Comparison of ENCODE assay signal across 8 cellular contexts in genomic region chr19:35936738-35937268, GRCh38. TPM values are rescaled to one million over a fixed set of nuclear protein-coding genes. Genes with fewer than 3 reads are reported as not detected.
A peak's percentile ranks its signal among the peaks of the same experiment; 100 is the strongest.
DNase-seq lines count a peak whose midpoint lies in the region; ATAC-seq, FAIRE-seq and TF ChIP-seq lines count a peak whose summit lies in the region.

No MANE protein-coding gene starts in this region.

- TF ChIP-seq CTCF in A549 (IDR thresholded peaks at IDR 0.05) (no peak), cardiac fibroblast (IDR thresholded peaks at IDR 0.05; ENCODE audit: low read depth, low read length) (no peak)

- H3K4me1 ChIP-seq in A549 (peaks cover 26% of the 10 kb centered on the region), HUES48 (ENCODE audit: control insufficient read depth, insufficient read depth, low read length) (peaks cover 19% of the 10 kb centered on the region), mucosa of rectum (ENCODE audit: control insufficient read depth in 2 of 2, insufficient read depth in 2 of 2, low read length in 2 of 2) (peaks cover 19 to 21% of the 10 kb centered on the region in 2 donors)

- TF ChIP-seq POLR2A in A549 (IDR thresholded peaks at IDR 0.05; ENCODE audit: low read length) = no peak

- POLR2A ChIA-PET in A549 (lab: Yijun Ruan, JAX) = no interaction called here

- DNase-seq in A549 (ENCODE audit: low read depth in 1 of 2, low spot score in 1 of 2) = no peak
- no peak for DNase-seq in cardiac fibroblast (ENCODE audit: low read depth in 2 of 2)
- DNase-seq in SKM-1 treated with dmso at 0.1 percent for 144 hours (lab: John Stamatoyannopoulos, UW; ENCODE audit: unreplicated experiment) = no peak

- peak overlapping the region; percentile 84 to 93 for H3K27ac ChIP-seq in A549
- H3K27ac ChIP-seq in HUES48 (ENCODE audit: low read depth, low read length) = no peak overlapping the region
- peak overlapping the region in 1 of 2 donors; percentile 38 for H3K27ac ChIP-seq in mucosa of rectum (ENCODE audit: low read depth in 2 of 2, low read length in 2 of 2)

- peaks cover 16% of the 10 kb centered on the region; the same call in 1 of the 2 replicates for H3K36me3 ChIP-seq in HUES48 (ENCODE audit: control insufficient read depth, insufficient read depth, low read length)
- H3K36me3 ChIP-seq in mucosa of rectum (ENCODE audit: control insufficient read depth in 2 of 2, insufficient read depth in 2 of 2, low read length in 2 of 2) = no peaks in the 10 kb centered on the region

- no peaks in the 10 kb centered on the region for H3K9me3 ChIP-seq in A549
- no peaks in the 10 kb centered on the region for H3K9me3 ChIP-seq in HUES48 (ENCODE audit: control insufficient read depth, insufficient read depth, low read length)
- no peaks in the 10 kb centered on the region for H3K9me3 ChIP-seq in mucosa of rectum (ENCODE audit: control insufficient read depth in 2 of 2, low read length in 2 of 2)

- ATAC-seq in A549 (no peak), HG02759 (IDR thresholded peaks at IDR 0.05; ENCODE audit: unreplicated experiment) (no peak), HG03378 (IDR thresholded peaks at IDR 0.05; ENCODE audit: unreplicated experiment) (no peak), GM21390 (IDR thresholded peaks at IDR 0.05; ENCODE audit: unreplicated experiment) (no peak)

- H3K4me3 ChIP-seq in A549 = peak overlapping the region; percentile 66
- H3K4me3 ChIP-seq in HUES48 (ENCODE audit: low read depth, low read length) = peak overlapping the region; percentile 76
- peak overlapping the region; percentile 61 to 65 for H3K4me3 ChIP-seq in cardiac fibroblast (replicated peaks in 1 of 2; ENCODE audit: low read depth in 2 of 2, low read length in 2 of 2)
- H3K4me3 ChIP-seq in mucosa of rectum (ENCODE audit: low read length in 2 of 2) = peak overlapping the region; percentile 57 to 70

- TF ChIP-seq RAD21 in A549 (conservative IDR thresholded peaks at IDR 0.05 in 1 of 2, IDR thresholded peaks at IDR 0.05 in 1 of 2) = no peak

- H3K9ac ChIP-seq in HUES48 (ENCODE audit: low read depth, low read length) (0 out of 2 replicates have a peak overlapping the region, but pooled peaks have one; percentile 38), mucosa of rectum (ENCODE audit: low read depth in 1 of 2, low read length in 2 of 2) (peak overlapping the region; percentile 68 to 70)

- WGBS in A549 (ENCODE audit: missing lambda C conversion rate) = 27% methylated on average over 11 of the region's 11 CpGs

- peak overlapping the region; percentile 89 for H3K4me2 ChIP-seq in A549

- H3K27me3 ChIP-seq in HUES48 (ENCODE audit: control insufficient read depth, insufficient read depth, low read length) (no peaks in the 10 kb centered on the region), mucosa of rectum (ENCODE audit: control insufficient read depth in 2 of 2, insufficient read depth in 2 of 2, low read length in 2 of 2) (no peaks in the 10 kb centered on the region)

- no peak for FAIRE-seq in A549 (lab: Jason Lieb, UNC)

- no peak for TF ChIP-seq EP300 in A549 (IDR thresholded peaks at IDR 0.05)

- CTCF ChIA-PET in A549 (lab: Yijun Ruan, JAX) = interaction anchor here (0.8 to 2.2 kb wide), 3 partner anchors 46 to 130 kb away, joined by 3 to 22 read pairs (median 3); no protein-coding TSS in a partner anchor

TF ChIP-seq in A549, 52 proteins besides CTCF, POLR2A, EP300 and RAD21:
- TF ChIP-seq HDAC2 (IDR thresholded peaks at IDR 0.05) = no peak
- no peak for TF ChIP-seq RCOR1 (IDR thresholded peaks at IDR 0.05; ENCODE audit: low read depth, low read length)
- TF ChIP-seq E2F6 (IDR thresholded peaks at IDR 0.05; ENCODE audit: borderline replicate concordance, low read depth) = no peak
- peak; percentile 64; the same call in 1 of the 2 replicates for TF ChIP-seq CHD4 (IDR thresholded peaks at IDR 0.05; ENCODE audit: borderline replicate concordance)
- no peak for TF ChIP-seq HOXA7 (CRISPR knock-in tag; IDR thresholded peaks at IDR 0.05)
- no peak for TF ChIP-seq PBX3 (IDR thresholded peaks at IDR 0.05)
- no peak for TF ChIP-seq JUN (IDR thresholded peaks at IDR 0.05)
- no peak for TF ChIP-seq CEBPB (IDR thresholded peaks at IDR 0.05)
- no peak for TF ChIP-seq PHF8 (IDR thresholded peaks at IDR 0.05; ENCODE audit: borderline replicate concordance, low read depth)

RNA-seq across cellular contexts. Expression of gene LRFN3, which starts 0.6 kb away (rescaled TPM):
- polyA plus RNA-seq in A549 (2011; rRNA removed) (2.4 and 3.1 TPM in 2 replicates), A549 (2017; fragmentation: RNase III; extraction: RNeasy Plus Mini Kit Qiagen cat#74134 plus additional on column Dnase treatment) (12.8 to 17.1 TPM (median 16.6 TPM) in 3 replicates)
- 9.8 and 16.4 TPM in 2 replicates for polyA plus RNA-seq in A549 (2012; cell fraction: cytosol; rRNA removed)
- polyA plus RNA-seq in A549 (2012; cell fraction: nucleus; rRNA removed) = 13.2 and 22.2 TPM in 2 replicates
- polyA minus RNA-seq in A549 (2011; rRNA and poly(A)+ RNA removed) = 2.1 and 2.9 TPM in 2 replicates

RNA-seq across cellular contexts. Expression of gene TYROBP, which starts 28.7 kb away (rescaled TPM):
- polyA plus RNA-seq in A549 (2011; rRNA removed) (not detected in 2 replicates), A549 (2017; fragmentation: RNase III; extraction: RNeasy Plus Mini Kit Qiagen cat#74134 plus additional on column Dnase treatment) (0.21 TPM in 1 of 3 replicates, not detected in the others)
- polyA plus RNA-seq in A549 (2012; cell fraction: cytosol; rRNA removed) = 0.14 and 0.34 TPM in 2 replicates
- 0.29 TPM in 1 of 2 replicates, not detected in the other for polyA plus RNA-seq in A549 (2012; cell fraction: nucleus; rRNA removed)
- polyA minus RNA-seq in A549 (2011; rRNA and poly(A)+ RNA removed) = 2.1 TPM in 1 of 2 replicates, not detected in the other

RNA-seq across cellular contexts. Expression of gene HCST, which starts 34.5 kb away (rescaled TPM):
- polyA plus RNA-seq in A549 (2011; rRNA removed) = 0.19 TPM in 1 of 2 replicates, not detected in the other
- polyA plus RNA-seq in A549 (2012; cell fraction: cytosol; rRNA removed) = 0.30 and 0.38 TPM in 2 replicates
- polyA plus RNA-seq in A549 (2012; cell fraction: nucleus; rRNA removed) = 0.45 and 0.58 TPM in 2 replicates
- polyA plus RNA-seq in A549 (2017; fragmentation: RNase III; extraction: RNeasy Plus Mini Kit Qiagen cat#74134 plus additional on column Dnase treatment) = 0.49 to 0.69 TPM in 2 of 3 replicates, not detected in the other
- 2.2 TPM in 1 of 2 replicates, not detected in the other for polyA minus RNA-seq in A549 (2011; rRNA and poly(A)+ RNA removed)

RNA-seq across cellular contexts. Expression of gene NFKBID, which starts 36.5 kb away (rescaled TPM):
- polyA plus RNA-seq in A549 (2011; rRNA removed) = 4.0 and 4.1 TPM in 2 replicates
- 9.6 and 11.4 TPM in 2 replicates for polyA plus RNA-seq in A549 (2012; cell fraction: cytosol; rRNA removed)
- 59.9 and 65.7 TPM in 2 replicates for polyA plus RNA-seq in A549 (2012; cell fraction: nucleus; rRNA removed)
- 8.5 to 14.8 TPM (median 9.6 TPM) in 3 replicates for polyA plus RNA-seq in A549 (2017; fragmentation: RNase III; extraction: RNeasy Plus Mini Kit Qiagen cat#74134 plus additional on column Dnase treatment)
- 8.8 and 9.4 TPM in 2 replicates for polyA minus RNA-seq in A549 (2011; rRNA and poly(A)+ RNA removed)

RNA-seq across cellular contexts. Expression of gene SDHAF1, which starts 58.2 kb away (rescaled TPM):
- polyA plus RNA-seq in A549 (2011; rRNA removed) (22.8 and 25.3 TPM in 2 replicates), A549 (2017; fragmentation: RNase III; extraction: RNeasy Plus Mini Kit Qiagen cat#74134 plus additional on column Dnase treatment) (22.6 to 27.1 TPM (median 23.2 TPM) in 3 replicates)
- polyA plus RNA-seq in A549 (2012; cell fraction: cytosol; rRNA removed) = 55.6 and 62.5 TPM in 2 replicates
- polyA plus RNA-seq in A549 (2012; cell fraction: nucleus; rRNA removed) = 41.6 and 44.6 TPM in 2 replicates
- 5.9 and 8.5 TPM in 2 replicates for polyA minus RNA-seq in A549 (2011; rRNA and poly(A)+ RNA removed)
